Comparison of ENCODE assay signal across 21 cellular contexts in the genomic region with DNA sequence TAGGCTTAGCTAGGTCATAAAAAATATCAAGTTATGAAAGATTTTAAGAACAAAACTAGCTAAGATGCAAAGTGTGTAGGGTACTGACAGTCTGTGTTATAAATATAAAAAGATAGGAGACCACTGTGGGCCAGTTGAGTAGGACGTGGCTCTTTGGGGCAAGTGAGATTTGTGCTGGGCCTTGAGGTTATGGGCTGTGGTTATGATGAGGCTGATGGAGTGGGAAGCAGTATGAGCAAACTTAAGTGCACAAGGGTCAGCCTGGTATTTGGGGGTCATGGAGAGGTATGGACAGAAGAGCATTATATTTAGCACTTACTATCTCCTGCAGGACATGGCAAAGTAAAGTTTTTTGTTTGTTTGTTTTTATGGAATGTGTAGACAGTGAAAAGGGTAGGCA.
"Had no signal": no experiment of that assay in that cellular context is flagged by ENCODE, and none has a peak within 500 bp of the region (broad histone marks: within the 10 kb centered on the region; RNA-seq: fewer than 3 reads in every experiment).

No MANE protein-coding gene starts in this region.

- H3K9me3 Mint-ChIP-seq: endodermal cell; nephron; T-helper 2 cell treated with Interferon-gamma antibody and Interleukin-4, amounts not matched to agents 5 μg/mL and 100 μg/mL, for 36 hours had no signal

- H3K9me3 ChIP-seq: thoracic aorta, uterus had no signal

- H3K4me1 Mint-ChIP-seq: activated naive CD4-positive, alpha-beta T cell treated with anti-CD3 and anti-CD28 coated beads, Interleukin-2, amount 10 ng/mL, durations not matched to agents 7 days and 5 days had no signal

- H3K27ac ChIP-seq: thoracic aorta, uterus had no signal

- H3K27me3 ChIP-seq: uterus had no signal

- H3K4me3 ChIP-seq: thoracic aorta, uterus had no signal

- H3K36me3 ChIP-seq: thoracic aorta, uterus had no signal

- H3K27ac Mint-ChIP-seq: endodermal cell; nephron; stimulated activated naive CD8-positive, alpha-beta T cell treated with anti-CD3 and anti-CD28 coated beads, Interleukin-15, Interleukin-2, amounts not matched to agents 100 ng/mL and 50 ng/mL, for 24 hours; T-helper 2 cell treated with Interferon-gamma antibody and Interleukin-4, amounts not matched to agents 5 μg/mL and 100 μg/mL, for 36 hours; type B pancreatic cell had no signal

- H3K4me3 Mint-ChIP-seq: activated naive CD4-positive, alpha-beta T cell treated with anti-CD3 and anti-CD28 coated beads, Interleukin-2, amount 10 ng/mL, durations not matched to agents 7 days and 5 days; endodermal cell; nephron; stimulated activated naive CD8-positive, alpha-beta T cell treated with anti-CD3 and anti-CD28 coated beads, Interleukin-15, Interleukin-2, amounts not matched to agents 100 ng/mL and 50 ng/mL, for 24 hours; T-helper 2 cell treated with Interferon-gamma antibody and Interleukin-4, amounts not matched to agents 5 μg/mL and 100 μg/mL, for 36 hours; type B pancreatic cell had no signal

- H3K4me1 ChIP-seq: uterus had no signal

- ATAC-seq: esophagus mucosa, right cardiac atrium had no signal

- DNase-seq: activated CD4-positive, alpha-beta T cell treated with anti-CD3 and anti-CD28 coated beads for 4 hours; activated CD4-positive, alpha-beta T cell treated with anti-CD3 and anti-CD28 coated beads, Interleukin-2, amount 50 U/mL, for 4 hours; activated gamma-delta T cell; activated naive CD4-positive, alpha-beta T cell treated with anti-CD3 and anti-CD28 coated beads, Interleukin-2, amount 10 ng/mL, durations not matched to agents 7 days and 5 days; activated T-cell treated with anti-CD3 and anti-CD28 coated beads, Interleukin-2, amount 50 U/mL, for 1 hour; amygdala; caudate nucleus; endodermal cell; foreskin fibroblast; head of caudate nucleus; hippocampal formation; midbrain; posterior cingulate gyrus; right cardiac atrium; uterus had no signal
